Comparison of ENCODE assay signal across 11 cellular contexts in the genomic region with DNA sequence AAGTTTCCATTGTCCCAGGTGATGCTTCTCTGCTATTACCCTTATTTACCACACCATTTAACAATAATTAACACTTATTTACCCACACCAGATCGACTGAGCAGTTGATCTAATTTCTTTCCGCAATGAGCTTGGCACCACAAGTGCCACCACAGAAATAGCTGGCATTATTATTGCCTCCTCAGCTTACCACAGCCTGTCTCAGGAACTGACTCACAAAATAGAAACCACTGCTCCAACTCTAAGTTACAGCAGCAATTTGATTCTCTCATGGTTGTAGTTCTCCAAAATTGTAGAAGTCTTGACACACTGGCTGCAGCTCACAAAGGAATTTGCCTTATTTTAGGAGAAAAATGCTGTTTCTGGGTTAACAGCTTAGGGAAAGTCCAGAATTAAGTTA. TPM values are rescaled to one million over a fixed set of nuclear protein-coding genes. Genes with fewer than 3 reads are reported as not detected.
DNase-seq lines count a peak whose midpoint lies in the region; ATAC-seq lines count a peak whose summit lies in the region.
"Had no signal": no experiment of that assay in that cellular context is flagged by ENCODE, and none has a peak within 500 bp of the region (broad histone marks: within the 10 kb centered on the region; RNA-seq: fewer than 3 reads in every experiment).

No MANE protein-coding gene starts in this region.

- peaks cover 29% of the 10 kb centered on the region for H3K4me1 Mint-ChIP-seq in activated CD4-positive, alpha-beta memory T cell treated with anti-CD3 and anti-CD28 coated beads for 36 hours (ENCODE audit: low read depth)

- DNase-seq in Daoy (ENCODE audit: low read depth) (peak; percentile 55), Kasumi-1 (lab: John Stamatoyannopoulos, UW) (peak; percentile 76 to 80), myocyte (ENCODE audit: low read depth) (peak; percentile 86), NCI-H128 (lab: John Stamatoyannopoulos, UW; ENCODE audit: unreplicated experiment) (no peak), NCI-H187 (lab: John Stamatoyannopoulos, UW) (no peak)
- DNase-seq in activated CD4-positive, alpha-beta memory T cell treated with anti-CD3 and anti-CD28 coated beads for 36 hours = peak; percentile 19
- DNase-seq: amniotic stem cell, NCI-H2029 treated with DMSO at 0.1 percent for 48 hours, nephron progenitor cell, PC-9 had no signal

- peak overlapping the region; percentile 46 for H3K27ac Mint-ChIP-seq in activated CD4-positive, alpha-beta memory T cell treated with anti-CD3 and anti-CD28 coated beads for 36 hours
- H3K27ac Mint-ChIP-seq: nephron progenitor cell had no signal

- H3K27me3 Mint-ChIP-seq in activated CD4-positive, alpha-beta memory T cell treated with anti-CD3 and anti-CD28 coated beads for 36 hours = no peaks in the 10 kb centered on the region

- no peak for ATAC-seq in GM18517 (IDR thresholded peaks at IDR 0.05; ENCODE audit: unreplicated experiment)

- no peak overlapping the region for H3K4me3 Mint-ChIP-seq in activated CD4-positive, alpha-beta memory T cell treated with anti-CD3 and anti-CD28 coated beads for 36 hours
- H3K4me3 Mint-ChIP-seq: nephron progenitor cell had no signal

- POLR2A ChIA-PET in activated CD4-positive, alpha-beta memory T cell treated with anti-CD3 and anti-CD28 coated beads for 36 hours (lab: Charles Lee) = no interaction called here

- CTCF ChIA-PET in activated CD4-positive, alpha-beta memory T cell treated with anti-CD3 and anti-CD28 coated beads for 36 hours (lab: Charles Lee) = no interaction called here

- H3K36me3 Mint-ChIP-seq in activated CD4-positive, alpha-beta memory T cell treated with anti-CD3 and anti-CD28 coated beads for 36 hours = peaks cover 53% of the 10 kb centered on the region

- intact Hi-C loops in activated CD4-positive, alpha-beta memory T cell treated with anti-CD3 and anti-CD28 coated beads for 36 hours (cut with micrococcal nuclease) = no loop called here

- peaks cover 58% of the 10 kb centered on the region for H3K9me3 Mint-ChIP-seq in activated CD4-positive, alpha-beta memory T cell treated with anti-CD3 and anti-CD28 coated beads for 36 hours

RNA-seq across cellular contexts. Expression of a gene that starts 22.5 kb away (rescaled TPM):
- 9.7 and 19.3 TPM in 2 replicates for total RNA-seq in Daoy (2014; rRNA removed; shearing (Covaris generic))
- 10 to 100 TPM; 31.0 to 31.8 TPM for total RNA-seq in activated CD4-positive, alpha-beta memory T cell treated with anti-CD3 and anti-CD28 coated beads for 36 hours
- 25.2 and 25.9 TPM in 2 replicates for total RNA-seq in myocyte
- polyA plus RNA-seq in myocyte (2012) = 11.5 TPM

RNA-seq across cellular contexts. Expression of a gene that starts 22.5 kb away (rescaled TPM):
- total RNA-seq in Daoy (2014; rRNA removed; shearing (Covaris generic)) = 14.3 and 15.9 TPM in 2 replicates
- total RNA-seq in activated CD4-positive, alpha-beta memory T cell treated with anti-CD3 and anti-CD28 coated beads for 36 hours = 10 to 100 TPM; 38.9 to 42.2 TPM
- 23.5 and 27.2 TPM in 2 replicates for total RNA-seq in myocyte
- 43.1 TPM for polyA plus RNA-seq in myocyte (2012)

Comparison
In these comparisons a context has a peak if more than half of its experiments do, and no peak if none do; other contexts are left out.
1. DNase-seq: peak in Daoy (single experiment), Kasumi-1 (2 of 2), activated CD4-positive, alpha-beta memory T cell treated with anti-CD3 and anti-CD28 coated beads for 36 hours (single experiment) and myocyte (single experiment); none in NCI-H128 (single experiment) and NCI-H187 (0 of 2).